In the genomic region with DNA sequence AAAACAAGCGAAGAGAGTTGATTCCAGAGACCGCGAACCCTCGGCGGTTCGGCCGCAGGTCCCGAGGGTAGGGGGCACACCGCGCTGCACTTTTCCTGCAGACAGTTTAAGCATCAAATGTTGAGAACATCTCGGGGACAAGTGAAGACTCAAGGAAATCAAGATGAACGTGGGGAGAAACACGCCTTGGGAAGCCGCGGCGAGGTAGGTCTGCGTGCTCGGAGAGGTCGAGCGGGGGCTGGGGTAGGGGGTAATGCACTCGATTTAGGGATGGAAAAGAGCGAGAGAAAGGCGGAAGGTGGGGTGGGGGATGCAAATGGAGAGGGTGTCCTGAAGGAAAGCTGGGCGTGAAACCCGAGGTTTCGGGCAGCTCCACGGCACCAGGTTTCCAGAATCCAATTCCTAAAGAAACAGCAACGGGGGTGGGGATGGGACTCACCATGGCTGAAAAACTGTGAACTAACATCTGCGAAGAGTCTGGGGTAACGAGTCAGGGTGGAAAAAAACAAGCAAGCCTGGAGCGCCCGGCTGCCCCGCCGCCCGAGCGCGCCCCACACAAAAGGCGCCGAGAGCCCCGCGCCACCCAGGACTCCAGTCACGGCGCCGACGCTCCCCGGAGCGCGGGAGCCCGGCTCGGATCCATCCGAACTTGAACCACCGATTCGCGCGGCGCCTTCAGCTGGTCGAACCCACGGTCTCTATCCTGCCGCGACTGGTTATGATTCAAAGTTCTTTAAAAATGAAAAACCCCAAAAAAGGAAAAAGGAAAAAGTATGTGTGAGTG, we compare ENCODE assay signal across 8 cellular contexts. TPM values are rescaled to one million over a fixed set of nuclear protein-coding genes. Genes with fewer than 3 reads are reported as not detected.
A peak's percentile ranks its signal among the peaks of the same experiment; 100 is the strongest.
DNase-seq lines count a peak whose midpoint lies in the region; ATAC-seq and TF ChIP-seq lines count a peak whose summit lies in the region.

No MANE protein-coding gene starts in this region.

- TF ChIP-seq CTCF in body of pancreas (IDR thresholded peaks at IDR 0.05) (no peak), uterus (IDR thresholded peaks at IDR 0.05) (no peak)

- H3K4ac ChIP-seq in mesenchymal stem cell (ENCODE audit: low read depth in 1 of 2, low read length in 2 of 2): no peak overlapping the region

- H4K91ac ChIP-seq in mesenchymal stem cell (ENCODE audit: low read length): no peak overlapping the region

- no peak overlapping the region for H3K14ac ChIP-seq in mesenchymal stem cell (ENCODE audit: low read length in 2 of 2)

- H3K9me3 ChIP-seq in body of pancreas: peaks cover 0 to 12% (median 0%) of the 10 kb centered on the region in 3 donors
- no peaks in the 10 kb centered on the region for H3K9me3 ChIP-seq in mesenchymal stem cell (ENCODE audit: control insufficient read depth, low read length)
- no peaks in the 10 kb centered on the region for H3K9me3 ChIP-seq in uterus

- DNase-seq in AG08395 (ENCODE audit: low spot score) (peak; percentile 15), body of pancreas (no peak), mesenchymal stem cell (no peak), uterus (no peak)

- H3K4me3 ChIP-seq in body of pancreas: peak overlapping the region; percentile 36 to 51
- peak overlapping the region; percentile 64 to 88 for H3K4me3 ChIP-seq in mesenchymal stem cell (ENCODE audit: insufficient read depth in 1 of 2, low read depth in 1 of 2, low read length in 2 of 2)
- H3K4me3 ChIP-seq in uterus: peak overlapping the region; percentile 23 to 49

- H3K27me3 ChIP-seq in body of pancreas (peaks cover 0 to 63% of the 10 kb centered on the region in 2 donors), mesenchymal stem cell (ENCODE audit: control insufficient read depth in 1 of 2, insufficient read depth in 1 of 2, low read length in 2 of 2) (peaks cover 80 to 97% of the 10 kb centered on the region in 2 experiments), uterus (peaks cover 24 to 84% of the 10 kb centered on the region in 2 donors)

- H3K27ac ChIP-seq in body of pancreas: no peak overlapping the region
- H3K27ac ChIP-seq in mesenchymal stem cell (ENCODE audit: low read length, poor library complexity, severe bottlenecking): no peak overlapping the region
- no peak overlapping the region for H3K27ac ChIP-seq in uterus

- H3K18ac ChIP-seq in mesenchymal stem cell (ENCODE audit: low read depth in 1 of 2, low read length in 2 of 2): no peak overlapping the region

- ATAC-seq in HG03159 (IDR thresholded peaks at IDR 0.05; ENCODE audit: unreplicated experiment) (peak; percentile 3), body of pancreas (no peak), HG02678 (IDR thresholded peaks at IDR 0.05; ENCODE audit: unreplicated experiment) (no peak), GM18873 (IDR thresholded peaks at IDR 0.05; ENCODE audit: low FRiP score, unreplicated experiment) (no peak), HG02759 (IDR thresholded peaks at IDR 0.05; ENCODE audit: unreplicated experiment) (no peak)

- H3K36me3 ChIP-seq in body of pancreas (replicated peaks in 1 of 2; ENCODE audit: insufficient read depth in 1 of 2, low read depth in 2 of 2) (no peaks in the 10 kb centered on the region), mesenchymal stem cell (ENCODE audit: control insufficient read depth in 1 of 2, insufficient read depth in 2 of 2, low read depth in 1 of 2, low read length in 2 of 2) (peaks cover 0 to 4% of the 10 kb centered on the region in 2 experiments), uterus (no peaks in the 10 kb centered on the region)

- peaks cover 41% of the 10 kb centered on the region for H3K4me1 ChIP-seq in body of pancreas
- peaks cover 36% of the 10 kb centered on the region for H3K4me1 ChIP-seq in mesenchymal stem cell (ENCODE audit: control insufficient read depth, insufficient read depth, low read depth, low read length)
- peaks cover 0 to 31% of the 10 kb centered on the region in 2 donors for H3K4me1 ChIP-seq in uterus

- no peak overlapping the region for H4K8ac ChIP-seq in mesenchymal stem cell (ENCODE audit: low read length)

- WGBS in body of pancreas, 2 donors: 2 to 7% methylated on average over 59 to 60 of the region's 60 CpGs
- under 1% methylated on average over 54 of the region's 60 CpGs for WGBS in mesenchymal stem cell

- H2BK15ac ChIP-seq in mesenchymal stem cell (ENCODE audit: low read depth, poor library complexity, severe bottlenecking): no peak overlapping the region

- no peak overlapping the region for H2BK5ac ChIP-seq in mesenchymal stem cell (ENCODE audit: low read depth, low read length, poor library complexity, severe bottlenecking)

- H3K9ac ChIP-seq in mesenchymal stem cell (ENCODE audit: low read length): peak overlapping the region; percentile 21

- H3K4me2 ChIP-seq in mesenchymal stem cell (ENCODE audit: low read length, poor library complexity, severe bottlenecking): peak overlapping the region; percentile 97

- no peak overlapping the region for H2BK120ac ChIP-seq in mesenchymal stem cell (ENCODE audit: low read depth, low read length)

- TF ChIP-seq POLR2A in body of pancreas (IDR thresholded peaks at IDR 0.05) (no peak), uterus (IDR thresholded peaks at IDR 0.05) (no peak)

- H3K23ac ChIP-seq in mesenchymal stem cell (ENCODE audit: low read length in 2 of 2): peak overlapping the region in 1 of 2 experiments; percentile 80

- no peaks in the 10 kb centered on the region for H3K79me1 ChIP-seq in mesenchymal stem cell (replicated peaks; ENCODE audit: low read length, poor library complexity, severe bottlenecking)

- H2BK12ac ChIP-seq in mesenchymal stem cell (ENCODE audit: low read length in 2 of 2): no peak overlapping the region

- no peak overlapping the region for H2AK5ac ChIP-seq in mesenchymal stem cell (ENCODE audit: low read length, severe bottlenecking)

- H2AFZ ChIP-seq in mesenchymal stem cell (ENCODE audit: low read depth, low read length): no peak overlapping the region

- intact Hi-C loops in body of pancreas (cut with DNase I) (no loop called here), uterus (cut with DNase I; ENCODE audit: low total_unique reads) (no loop called here)

RNA-seq across cellular contexts. Expression of a gene that starts 3.6 kb away (rescaled TPM):
- not detected for total RNA-seq in body of pancreas
- 0.17 TPM for polyA plus RNA-seq in mesenchymal stem cell (2013, experiment 1 of 2)
- polyA plus RNA-seq in mesenchymal stem cell (2013, experiment 2 of 2): 0.21 TPM
- total RNA-seq in uterus: under 1 TPM in 2 of 4 donors, not detected in 2; 0.21 TPM
